10 cellular contexts compared by ENCODE assay signal in genomic region chr4:107818301-107818910, GRCh38.
DNase-seq lines count a peak whose midpoint lies in the region; ATAC-seq lines count a peak whose summit lies in the region.
"Had no signal": no experiment of that assay in that cellular context is flagged by ENCODE, and none has a peak within 500 bp of the region (broad histone marks: within the 10 kb centered on the region; RNA-seq: fewer than 3 reads in every experiment).

No MANE protein-coding gene starts in this region.

- DNase-seq in NOMO-1 treated with DMSO at 0.1 percent for 48 hours (lab: John Stamatoyannopoulos, UW; ENCODE audit: unreplicated experiment) (peak; percentile 88), kidney glomerular epithelial cell (lab: John Stamatoyannopoulos, UW) (peak; percentile 60), superior temporal gyrus (ENCODE audit: extremely low spot score) (no peak), iPS-NIHi7 (ENCODE audit: extremely low spot score) (no peak), NCI-H1436 (lab: John Stamatoyannopoulos, UW) (no peak)
- DNase-seq: H7, right cardiac atrium had no signal

- ATAC-seq in GM18511 (IDR thresholded peaks at IDR 0.05; ENCODE audit: unreplicated experiment) (peak; percentile 72), HG02678 (IDR thresholded peaks at IDR 0.05; ENCODE audit: unreplicated experiment) (peak; percentile 60)
- no peak for ATAC-seq in activated CD4-positive, CD25-positive, alpha-beta regulatory T cell treated with anti-CD3 and anti-CD28 coated beads, Interleukin-2, amount 50 U/mL, for 24 hours
- ATAC-seq: right cardiac atrium had no signal

Comparison
In these comparisons a context has a peak if more than half of its experiments do, and no peak if none do; other contexts are left out.
1. ATAC-seq: peak in GM18511 (single experiment) and HG02678 (single experiment); none in activated CD4-positive, CD25-positive, alpha-beta regulatory T cell treated with anti-CD3 and anti-CD28 coated beads, Interleukin-2, amount 50 U/mL, for 24 hours (0 of 2).
2. DNase-seq: peak in NOMO-1 treated with DMSO at 0.1 percent for 48 hours (single experiment) and kidney glomerular epithelial cell (single experiment); none in superior temporal gyrus (single experiment), iPS-NIHi7 (single experiment) and NCI-H1436 (single experiment).